ENCODE assay signal across 14 cellular contexts in genomic region chr7:21942955-21943354, GRCh38. TPM values are rescaled to one million over a fixed set of nuclear protein-coding genes. Genes with fewer than 3 reads are reported as not detected.
DNase-seq lines count a peak whose midpoint lies in the region; ATAC-seq and TF ChIP-seq lines count a peak whose summit lies in the region.
"Had no signal": no experiment of that assay in that cellular context is flagged by ENCODE, and none has a peak within 500 bp of the region (broad histone marks: within the 10 kb centered on the region; RNA-seq: fewer than 3 reads in every experiment).

No MANE protein-coding gene starts in this region.

- H3K27ac Mint-ChIP-seq in activated naive CD8-positive, alpha-beta T cell, result peak overlapping the region; percentile 48
- H3K27ac Mint-ChIP-seq in naive B cell, result peak overlapping the region; percentile 71 to 100 (median 97)
- H3K27ac Mint-ChIP-seq in CD14-positive monocyte, result no peak overlapping the region
- H3K27ac Mint-ChIP-seq: CD4-positive, alpha-beta memory T cell had no signal

- no peaks in the 10 kb centered on the region for H3K27me3 Mint-ChIP-seq in activated naive CD8-positive, alpha-beta T cell
- H3K27me3 Mint-ChIP-seq in naive B cell, result no peaks in the 10 kb centered on the region
- peaks cover 0 to 5% (median 4%) of the 10 kb centered on the region in 3 donors for H3K27me3 Mint-ChIP-seq in CD14-positive monocyte (ENCODE audit: low read depth in 3 of 3)
- H3K27me3 Mint-ChIP-seq: CD4-positive, alpha-beta memory T cell had no signal

- no peaks in the 10 kb centered on the region for H3K9me3 Mint-ChIP-seq in activated naive CD8-positive, alpha-beta T cell (ENCODE audit: low read depth)
- H3K9me3 Mint-ChIP-seq in naive B cell (peaks cover 0 to 3% (median 0%) of the 10 kb centered on the region in 7 donors), CD14-positive monocyte (no peaks in the 10 kb centered on the region)
- H3K9me3 Mint-ChIP-seq: CD4-positive, alpha-beta memory T cell had no signal

- H3K36me3 Mint-ChIP-seq in activated naive CD8-positive, alpha-beta T cell, result peaks cover 4% of the 10 kb centered on the region
- H3K36me3 Mint-ChIP-seq in naive B cell (peaks cover 0 to 11% of the 10 kb centered on the region in 2 donors), CD14-positive monocyte (peaks cover 3 to 6% of the 10 kb centered on the region in 2 donors)

- H3K4me3 Mint-ChIP-seq in activated naive CD8-positive, alpha-beta T cell, result peak overlapping the region; percentile 91
- H3K4me3 Mint-ChIP-seq in naive B cell (peak overlapping the region; percentile 77 to 99 (median 95)), CD14-positive monocyte (no peak overlapping the region)

- intact Hi-C loops in CD14-positive monocyte (cut with micrococcal nuclease), result no loop called here

- peaks cover 79% of the 10 kb centered on the region for H3K4me1 Mint-ChIP-seq in activated naive CD8-positive, alpha-beta T cell (ENCODE audit: low read depth)
- peaks cover 64 to 88% (median 84%) of the 10 kb centered on the region in 3 donors for H3K4me1 Mint-ChIP-seq in naive B cell
- peaks cover 47% of the 10 kb centered on the region for H3K4me1 Mint-ChIP-seq in CD14-positive monocyte

- no peak for ATAC-seq in naive B cell (ENCODE audit: low read depth in 2 of 2)
- no peak for ATAC-seq in HG03108 (IDR thresholded peaks at IDR 0.05; ENCODE audit: unreplicated experiment)
- ATAC-seq: pancreas had no signal

- DNase-seq in Ammon's horn (ENCODE audit: low spot score) (peak; percentile 27), HFF-Myc (ENCODE audit: extremely low read depth, low read depth) (no peak), naive B cell (no peak), NCI-H2196 treated with DMSO at 0.1 percent for 48 hours (lab: John Stamatoyannopoulos, UW; ENCODE audit: unreplicated experiment) (no peak), CD14-positive monocyte (ENCODE audit: low spot score) (no peak)
- DNase-seq in stimulated activated CD4-positive, alpha-beta T cell treated with anti-CD3 and anti-CD28 coated beads, Interleukin-2, amount 100 ng/mL, for 24 hours, result no peak
- DNase-seq: activated CD4-positive, alpha-beta T cell treated with anti-CD3 and anti-CD28 coated beads for 1 hour; CD4-positive, alpha-beta memory T cell; NCI-H2029; pancreas; SHP77; uterus had no signal

- TF ChIP-seq CTCF in HFF-Myc (IDR thresholded peaks at IDR 0.05; ENCODE audit: low read depth, low read length, missing control alignments), result no peak
- TF ChIP-seq CTCF in CD14-positive monocyte (IDR thresholded peaks at IDR 0.05), result no peak

- peak overlapping the region; percentile 74 for H3K4me3 ChIP-seq in HFF-Myc (replicated peaks; ENCODE audit: low read depth, low read length)
- H3K4me3 ChIP-seq: pancreas, uterus had no signal

RNA-seq across cellular contexts. Expression of gene CDCA7L, which starts 2.7 kb away (rescaled TPM):
- polyA plus RNA-seq in naive B cell (ENCODE audit: low read depth in 6 of 6) (100 to 1,000 TPM; 229 to 356 (median 303) TPM), CD14-positive monocyte (1 to 10 TPM; 2.5 to 3.1 TPM)

Comparison
In these comparisons a context has a peak if more than half of its experiments do, and no peak if none do; other contexts are left out.
1. H3K27ac Mint-ChIP-seq: peak in activated naive CD8-positive, alpha-beta T cell (single experiment) and naive B cell (6 of 6); none in CD14-positive monocyte (0 of 7).
2. H3K4me3 Mint-ChIP-seq: peak in activated naive CD8-positive, alpha-beta T cell (single experiment) and naive B cell (8 of 8); none in CD14-positive monocyte (0 of 2).
3. RNA of gene CDCA7L, which starts 2.7 kb away (polyA plus RNA-seq): 229 to 356 TPM in naive B cell; 2.5 to 3.1 TPM in CD14-positive monocyte; every median in the first group is over 10 times any median in the second.